ENCODE assay signal across 21 cellular contexts in the genomic region with DNA sequence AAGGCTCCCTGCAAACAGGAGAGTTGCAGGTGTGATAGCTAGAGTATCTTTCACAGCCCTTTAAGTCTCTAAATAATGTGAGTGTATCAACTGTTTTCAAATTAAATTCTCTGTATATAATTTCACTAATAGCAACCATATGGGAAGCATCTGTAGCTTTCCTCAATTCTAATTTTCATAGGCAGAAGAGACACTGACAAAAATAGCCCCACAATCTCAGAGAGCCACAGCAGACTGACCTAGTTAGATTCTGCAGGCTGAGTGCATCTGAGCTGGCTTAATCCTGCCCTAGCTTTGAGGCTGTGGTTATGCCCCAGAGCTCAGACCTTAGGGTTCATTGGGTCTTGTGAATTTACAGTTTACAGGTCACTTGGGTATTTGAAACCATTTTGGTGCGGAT.
"Had no signal": no experiment of that assay in that cellular context is flagged by ENCODE, and none has a peak within 500 bp of the region (broad histone marks: within the 10 kb centered on the region; RNA-seq: fewer than 3 reads in every experiment).

No MANE protein-coding gene starts in this region.

- H3K36me3 ChIP-seq: cardiac muscle cell, esophagus squamous epithelium, prostate gland, right lobe of liver, suprapubic skin, upper lobe of right lung had no signal

- H3K9me3 ChIP-seq: esophagus squamous epithelium, prostate gland, right lobe of liver, suprapubic skin, upper lobe of right lung had no signal

- H3K27me3 ChIP-seq: cardiac muscle cell, esophagus squamous epithelium, right lobe of liver, suprapubic skin, upper lobe of right lung had no signal

- FAIRE-seq: endothelial cell of umbilical vein had no signal

- H3K4me2 ChIP-seq: smooth muscle cell had no signal

- H3K4me1 ChIP-seq: prostate gland, upper lobe of right lung had no signal

- DNase-seq: activated CD4-positive, CD25-positive, alpha-beta regulatory T cell treated with anti-CD3 and anti-CD28 coated beads, Interleukin-2, amount 50 U/mL, for 72 hours; activated naive CD4-positive, alpha-beta T cell treated with Interleukin-2 at 50 U/mL for 16 hours; activated T-cell treated with anti-CD3 and anti-CD28 coated beads for 4 hours; cortex of kidney; effector CD8-positive, alpha-beta T cell; esophagus squamous epithelium; foreskin melanocyte; head of caudate nucleus; left cardiac atrium; right lobe of liver; stimulated activated CD4-positive, alpha-beta T cell treated with anti-CD3 and anti-CD28 coated beads, Interleukin-4, amount 100 ng/mL, for 4 hours; stimulated activated CD8-positive, alpha-beta memory T cell treated with anti-CD3 and anti-CD28 coated beads, Interleukin-4, amount 100 ng/mL, for 48 hours; stimulated activated naive CD4-positive, alpha-beta T cell treated with Interleukin-2 at 50 U/mL for 16 hours; T1000; upper lobe of right lung had no signal

- H3K27ac ChIP-seq: cardiac muscle cell, esophagus squamous epithelium, prostate gland, right lobe of liver, suprapubic skin, upper lobe of right lung had no signal

- H3K4me3 ChIP-seq: cardiac muscle cell, esophagus squamous epithelium, lung, prostate gland, right lobe of liver, smooth muscle cell, suprapubic skin, upper lobe of right lung had no signal
